Comparison of ENCODE assay signal across 8 cellular contexts in genomic region chr9:36765468-36766341, GRCh38.
DNase-seq lines count a peak whose midpoint lies in the region; ATAC-seq and TF ChIP-seq lines count a peak whose summit lies in the region.

No MANE protein-coding gene starts in this region.

- H3K9me3 ChIP-seq in mononuclear cell (ENCODE audit: low read depth, low read length), result no peaks in the 10 kb centered on the region

- peaks cover 9% of the 10 kb centered on the region for H3K4me1 ChIP-seq in mononuclear cell (ENCODE audit: insufficient read depth, low read length)

- no peaks in the 10 kb centered on the region for H3K9me3 Mint-ChIP-seq in activated CD4-positive, alpha-beta T cell treated with anti-CD3 and anti-CD28 coated beads, Interleukin-2, amount 10 ng/mL, durations not matched to agents 7 days and 5 days

- CTCF ChIA-PET in activated CD4-positive, alpha-beta T cell treated with anti-CD3 and anti-CD28 coated beads, Interleukin-2, amount 10 ng/mL, durations not matched to agents 7 days and 5 days (lab: Charles Lee), result interaction anchor here (0.6 to 1.0 kb wide), 2 partner anchors 9 to 624 kb away, joined by 3 read pairs; no protein-coding TSS in a partner anchor

- H3K4me3 Mint-ChIP-seq in activated CD4-positive, alpha-beta T cell treated with anti-CD3 and anti-CD28 coated beads, Interleukin-2, amount 10 ng/mL, durations not matched to agents 7 days and 5 days, result no peak overlapping the region

- no peaks in the 10 kb centered on the region for H3K36me3 Mint-ChIP-seq in activated CD4-positive, alpha-beta T cell treated with anti-CD3 and anti-CD28 coated beads, Interleukin-2, amount 10 ng/mL, durations not matched to agents 7 days and 5 days (ENCODE audit: low read depth)

- H3K27ac ChIP-seq in 22Rv1, result peak overlapping the region; percentile 76

- H3K4me3 ChIP-seq in mononuclear cell (ENCODE audit: low read length), result peak overlapping the region; percentile 37

- peak; percentile 98 for ATAC-seq in GM18907 (IDR thresholded peaks at IDR 0.05; ENCODE audit: unreplicated experiment)
- ATAC-seq in HG03135 (IDR thresholded peaks at IDR 0.05; ENCODE audit: unreplicated experiment), result peak; percentile 99

- POLR2A ChIA-PET in activated CD4-positive, alpha-beta T cell treated with anti-CD3 and anti-CD28 coated beads, Interleukin-2, amount 10 ng/mL, durations not matched to agents 7 days and 5 days (lab: Charles Lee), result no interaction called here

- H3K27me3 ChIP-seq in mononuclear cell (ENCODE audit: insufficient read depth, low read length), result no peaks in the 10 kb centered on the region

- TF ChIP-seq CTCF in 22Rv1 (IDR thresholded peaks at IDR 0.05), result no peak; the same call in 1 of the 2 replicates

- DNase-seq in NCI-H345 treated with DMSO at 0.1 percent for 48 hours (lab: John Stamatoyannopoulos, UW; ENCODE audit: unreplicated experiment), result peak; percentile 92
- peak; percentile 90 for DNase-seq in activated CD4-positive, alpha-beta T cell treated with anti-CD3 and anti-CD28 coated beads, Interleukin-2, amount 10 ng/mL, durations not matched to agents 7 days and 5 days
- DNase-seq in effector CD8-positive, alpha-beta T cell (lab: John Stamatoyannopoulos, UW), result peak; percentile 77
- DNase-seq in stimulated activated CD8-positive, alpha-beta memory T cell treated with anti-CD3 and anti-CD28 coated beads, Interleukin-2, amount 100 ng/mL, for 48 hours (ENCODE audit: low read depth in 2 of 2), result peak; percentile 74 to 84

- no peak overlapping the region for H3K27ac Mint-ChIP-seq in activated CD4-positive, alpha-beta T cell treated with anti-CD3 and anti-CD28 coated beads, Interleukin-2, amount 10 ng/mL, durations not matched to agents 7 days and 5 days

- peaks cover 6% of the 10 kb centered on the region for H3K27me3 Mint-ChIP-seq in activated CD4-positive, alpha-beta T cell treated with anti-CD3 and anti-CD28 coated beads, Interleukin-2, amount 10 ng/mL, durations not matched to agents 7 days and 5 days

- H3K4me1 Mint-ChIP-seq in activated CD4-positive, alpha-beta T cell treated with anti-CD3 and anti-CD28 coated beads, Interleukin-2, amount 10 ng/mL, durations not matched to agents 7 days and 5 days, result peaks cover 2% of the 10 kb centered on the region

Comparison
In these comparisons a context has a peak if more than half of its experiments do, and no peak if none do; other contexts are left out.
1. Peak in every context shown above with its lines: DNase-seq, ATAC-seq, H3K4me3 ChIP-seq and H3K27ac ChIP-seq.